In genomic region chr12:52126605-52127578, GRCh38 we compare ENCODE assay signal across 11 cellular contexts. TPM values are rescaled to one million over a fixed set of nuclear protein-coding genes. Genes with fewer than 3 reads are reported as not detected.
DNase-seq lines count a peak whose midpoint lies in the region; ATAC-seq and TF ChIP-seq lines count a peak whose summit lies in the region.
"Had no signal": no experiment of that assay in that cellular context is flagged by ENCODE, and none has a peak within 500 bp of the region (broad histone marks: within the 10 kb centered on the region; RNA-seq: fewer than 3 reads in every experiment).

No MANE protein-coding gene starts in this region.

- no peaks in the 10 kb centered on the region for H3K4me1 ChIP-seq in aorta (ENCODE audit: control insufficient read depth in 1 of 2, insufficient read depth in 2 of 2, low read length in 2 of 2)

- whole genome bisulfite sequencing in aorta, 2 donors = 61 to 68% methylated on average over 21 of the region's 21 CpGs

- H3K4me3 ChIP-seq in fibroblast of pulmonary artery (replicated peaks; ENCODE audit: low read depth, low read length) = no peak overlapping the region
- H3K4me3 ChIP-seq in aorta (ENCODE audit: low read length in 2 of 2) = no peak overlapping the region

- no peaks in the 10 kb centered on the region for H3K27me3 ChIP-seq in aorta (ENCODE audit: control insufficient read depth in 1 of 2, insufficient read depth in 2 of 2, low read length in 1 of 2)

- H3K9me3 ChIP-seq in aorta (ENCODE audit: control insufficient read depth, low read length) = no peaks in the 10 kb centered on the region

- peak; percentile 45 for DNase-seq in activated CD8-positive, alpha-beta memory T cell treated with anti-CD3 and anti-CD28 coated beads for 24 hours
- DNase-seq in activated CD8-positive, alpha-beta memory T cell treated with anti-CD3 and anti-CD28 coated beads, Interleukin-2, amount 50 U/mL, for 4 hours = no peak
- DNase-seq in fibroblast of pulmonary artery (ENCODE audit: low read depth) (peak; percentile 62), lung microvascular endothelial cell (ENCODE audit: low read depth in 2 of 2) (peak; percentile 20 to 94), aorta (peak in 1 of 2 donors; percentile 37), cerebellar nuclear complex (lab: John Stamatoyannopoulos, UW) (no peak)
- DNase-seq: KG1, NCI-H82 had no signal

- no peak for TF ChIP-seq CTCF in fibroblast of pulmonary artery (IDR thresholded peaks at IDR 0.05; ENCODE audit: low read length, missing control alignments)

- intact Hi-C loops in aorta (cut with DNase I) = no loop called here

- no peaks in the 10 kb centered on the region for H3K36me3 ChIP-seq in aorta (ENCODE audit: control insufficient read depth in 1 of 2, insufficient read depth in 2 of 2, low read length in 1 of 2)

- H3K27ac ChIP-seq in aorta (ENCODE audit: low read depth in 1 of 2, low read length in 2 of 2) = no peak overlapping the region

- peak; percentile 56 for ATAC-seq in aorta (ENCODE audit: low FRiP score)
- no peak for ATAC-seq in HG02970 (IDR thresholded peaks at IDR 0.05; ENCODE audit: low FRiP score, unreplicated experiment)
- ATAC-seq in HG03108 (IDR thresholded peaks at IDR 0.05; ENCODE audit: unreplicated experiment) = no peak

RNA-seq across cellular contexts. Expression of gene SMIM41, which starts 47.4 kb away (rescaled TPM):
- total RNA-seq in lung microvascular endothelial cell (under 0.01 TPM in 1 of 2 replicates, not detected in the other), aorta (under 1 TPM in 1 of 2 donors, not detected in 1; 0.84 TPM)
- not detected for polyA plus RNA-seq in aorta
- total RNA-seq: T-helper 2 cell treated with Interferon-gamma antibody and Interleukin-4, amounts not matched to agents 100 ng/mL and 5 ng/mL, for 36 hours had no signal

RNA-seq across cellular contexts. Expression of gene ATG101, which starts 57.1 kb away (rescaled TPM):
- 41.8 and 66.5 TPM in 2 replicates for total RNA-seq in lung microvascular endothelial cell
- 10 to 100 TPM; 28.2 to 32.2 TPM for total RNA-seq in aorta
- polyA plus RNA-seq in aorta = 10 to 100 TPM; 40.9 to 44.0 TPM

Comparison
In these comparisons a context has a peak if more than half of its experiments do, and no peak if none do; other contexts are left out.
1. DNase-seq: peak in activated CD8-positive, alpha-beta memory T cell treated with anti-CD3 and anti-CD28 coated beads for 24 hours (single experiment), fibroblast of pulmonary artery (single experiment) and lung microvascular endothelial cell (2 of 2); none in activated CD8-positive, alpha-beta memory T cell treated with anti-CD3 and anti-CD28 coated beads, Interleukin-2, amount 50 U/mL, for 4 hours (single experiment) and cerebellar nuclear complex (0 of 2).